ENCODE assay signal across 8 cellular contexts in the genomic region with DNA sequence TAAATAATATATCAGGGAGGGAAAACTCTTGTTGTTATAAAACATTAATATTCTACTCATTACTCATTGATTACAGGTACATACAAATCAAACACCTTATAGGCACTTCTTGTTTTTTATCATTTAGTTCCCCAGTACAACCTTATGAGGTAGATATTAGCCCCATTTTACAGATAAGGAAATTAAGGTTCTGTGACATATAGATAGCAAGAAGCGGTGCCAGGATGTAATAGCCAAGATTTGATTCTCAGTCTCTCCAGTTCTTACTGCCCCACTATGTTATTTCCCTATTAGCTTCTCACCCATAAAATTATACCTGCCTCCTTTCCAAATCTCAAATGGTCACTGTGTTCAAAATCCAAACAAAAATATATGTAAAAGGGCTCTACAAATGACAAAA.
"Had no signal": no experiment of that assay in that cellular context is flagged by ENCODE, and none has a peak within 500 bp of the region (broad histone marks: within the 10 kb centered on the region; RNA-seq: fewer than 3 reads in every experiment).

No MANE protein-coding gene starts in this region.

- FAIRE-seq: G401.6, GM12878, GM12891, GM12892, GM18507, GM19239 had no signal

- H3K4me3 ChIP-seq: GM12878 had no signal

- ATAC-seq: GM12878 had no signal

- DNase-seq: GDM1, GF-D8 had no signal
